ENCODE assay signal across 9 cellular contexts in genomic region chr2:20634430-20635095, GRCh38. TPM values are rescaled to one million over a fixed set of nuclear protein-coding genes. Genes with fewer than 3 reads are reported as not detected.
A peak's percentile ranks its signal among the peaks of the same experiment; 100 is the strongest.
DNase-seq lines count a peak whose midpoint lies in the region; ATAC-seq lines count a peak whose summit lies in the region.
"Had no signal": no experiment of that assay in that cellular context is flagged by ENCODE, and none has a peak within 500 bp of the region (broad histone marks: within the 10 kb centered on the region; RNA-seq: fewer than 3 reads in every experiment).

No MANE protein-coding gene starts in this region.

- no peaks in the 10 kb centered on the region for H3K4me1 ChIP-seq in aorta (ENCODE audit: control insufficient read depth in 1 of 2, insufficient read depth in 2 of 2, low read length in 2 of 2)

- no peaks in the 10 kb centered on the region for H3K27me3 Mint-ChIP-seq in memory B cell

- H3K4me3 Mint-ChIP-seq in memory B cell = no peak overlapping the region

- H3K9me3 ChIP-seq in aorta (ENCODE audit: control insufficient read depth, low read length) = no peaks in the 10 kb centered on the region

- ATAC-seq in Right ventricle myocardium inferior (no peak), left cardiac atrium (no peak), memory B cell (ENCODE audit: low read depth) (no peak), aorta (ENCODE audit: low FRiP score) (no peak), GM19463 (IDR thresholded peaks at IDR 0.05; ENCODE audit: unreplicated experiment) (no peak)

- no peaks in the 10 kb centered on the region for H3K36me3 ChIP-seq in aorta (ENCODE audit: control insufficient read depth in 1 of 2, insufficient read depth in 2 of 2, low read length in 1 of 2)

- WGBS in aorta, 2 donors = 12% methylated on average over 10 of the region's 10 CpGs

- peaks cover 12% of the 10 kb centered on the region for H3K36me3 Mint-ChIP-seq in memory B cell

- H3K27ac Mint-ChIP-seq in memory B cell = peak overlapping the region; percentile 63

- H3K4me3 ChIP-seq in aorta (ENCODE audit: low read length in 2 of 2) = no peak overlapping the region

- peak; percentile 26 for DNase-seq in Right ventricle myocardium inferior (ENCODE audit: missing footprints)
- no peak for DNase-seq in left cardiac atrium
- peak; percentile 19 for DNase-seq in dedifferentiated amniotic fluid mesenchymal stem cell (ENCODE audit: extremely low spot score)
- no peak for DNase-seq in memory B cell (ENCODE audit: low spot score in 2 of 2)
- peak; percentile 75 to 84 for DNase-seq in aorta
- DNase-seq in NCI-H1092 (lab: John Stamatoyannopoulos, UW) = no peak
- no peak for DNase-seq in NCI-H446 treated with DMSO at 0.1 percent for 48 hours (lab: John Stamatoyannopoulos, UW)
- DNase-seq: NCI-H187 treated with DMSO at 0.1 percent for 48 hours had no signal

- no peaks in the 10 kb centered on the region for H3K27me3 ChIP-seq in aorta (ENCODE audit: control insufficient read depth in 1 of 2, insufficient read depth in 2 of 2, low read length in 1 of 2)

- H3K9me3 Mint-ChIP-seq in memory B cell = no peaks in the 10 kb centered on the region

- H3K4me1 Mint-ChIP-seq in memory B cell = peaks cover 7% of the 10 kb centered on the region

- intact Hi-C loops in Right ventricle myocardium inferior (cut with DNase I) = loop anchor here (1.0 to 5.0 kb wide), 4 partner anchors 34 to 191 kb away; no protein-coding TSS in a partner anchor
- intact Hi-C loops in left cardiac atrium (cut with DNase I) = loop anchor here in 1 of 2 donors (2.0 kb wide), 1 partner anchor 190 kb away; no protein-coding TSS in a partner anchor
- intact Hi-C loops in aorta (cut with DNase I) = loop anchor here (2.0 to 5.0 kb wide), 2 partner anchors 52 to 190 kb away; no protein-coding TSS in a partner anchor

- H3K27ac ChIP-seq in aorta (ENCODE audit: low read depth in 1 of 2, low read length in 2 of 2) = peak overlapping the region; percentile 72 to 92

RNA-seq across cellular contexts. Expression of gene HS1BP3, which starts 16.3 kb away (rescaled TPM):
- total RNA-seq in Right ventricle myocardium inferior (20.1 TPM), left cardiac atrium (10 to 100 TPM; 19.8 to 21.4 TPM), aorta (10 to 100 TPM; 34.8 to 42.3 TPM)
- 10 to 100 TPM; 27.5 to 33.6 TPM for polyA plus RNA-seq in aorta

RNA-seq across cellular contexts. Expression of gene GDF7, which starts 32.4 kb away (rescaled TPM):
- 0.46 TPM for total RNA-seq in Right ventricle myocardium inferior
- 1 to 10 TPM in 1 of 2 donors, under 1 TPM in 1; 0.32 to 4.8 TPM for total RNA-seq in left cardiac atrium
- total RNA-seq in aorta = 10 to 100 TPM; 15.9 to 16.4 TPM
- polyA plus RNA-seq in aorta = 10 to 100 TPM in 1 of 2 donors, 1 to 10 TPM in 1; 4.1 to 15.6 TPM

Comparison
In these comparisons a context has a peak if more than half of its experiments do, and no peak if none do; other contexts are left out.
1. DNase-seq: peak in Right ventricle myocardium inferior (single experiment), dedifferentiated amniotic fluid mesenchymal stem cell (single experiment) and aorta (2 of 2); none in left cardiac atrium (single experiment), memory B cell (0 of 2), NCI-H1092 (single experiment) and NCI-H446 treated with DMSO at 0.1 percent for 48 hours (single experiment).